ENCODE assay signal across 22 cellular contexts in genomic region chr10:85044-85443, GRCh38. TPM values are rescaled to one million over a fixed set of nuclear protein-coding genes. Genes with fewer than 3 reads are reported as not detected.
"Had no signal": no experiment of that assay in that cellular context is flagged by ENCODE, and none has a peak within 500 bp of the region (broad histone marks: within the 10 kb centered on the region; RNA-seq: fewer than 3 reads in every experiment).

No MANE protein-coding gene starts in this region.

- H3K4me1 Mint-ChIP-seq: IgD-negative memory B cell had no signal

- H3K9me3 Mint-ChIP-seq: IgD-negative memory B cell had no signal

- H3K36me3 Mint-ChIP-seq: IgD-negative memory B cell had no signal

- H3K9me3 ChIP-seq: SK-N-SH had no signal

- ATAC-seq: K562 had no signal

- DNase-seq: Kasumi-1, MM.1S, NCI-H1092 treated with DMSO at 0.1 percent for 48 hours, NCI-H1417, NCI-H1436 treated with DMSO at 0.1 percent for 48 hours, NCI-H1694, NCI-H187 treated with DMSO at 0.1 percent for 48 hours, NCI-H2029 treated with DMSO at 0.1 percent for 48 hours, NCI-H2171 treated with DMSO at 0.1 percent for 48 hours, NCI-H345, NCI-H524, NCI-H526 treated with DMSO at 0.1 percent for 48 hours, NCI-H774, RPMI8226, SHP77, SK-N-SH had no signal

- H3K4me3 ChIP-seq: K562 had no signal

- H3K27ac ChIP-seq: HL-60, KMS-11 had no signal

RNA-seq across cellular contexts. Expression of gene TUBB8, which starts 35.9 kb away (rescaled TPM):
- total RNA-seq: K562, NCI-H460, SK-MEL-5 had no signal
